In genomic region chr17:21308931-21309381, GRCh38 we compare ENCODE assay signal across 8 cellular contexts. TPM values are rescaled to one million over a fixed set of nuclear protein-coding genes. Genes with fewer than 3 reads are reported as not detected.
DNase-seq lines count a peak whose midpoint lies in the region; ATAC-seq, FAIRE-seq and TF ChIP-seq lines count a peak whose summit lies in the region.
"Not testable (repeated sequence)": the region's sequence is repeated elsewhere in the genome, so short reads cannot be mapped to it uniquely, and the experiment has no call there.

No MANE protein-coding gene starts in this region.

- DNase-seq in GM23338 (ENCODE audit: low spot score); bronchial epithelial cell (ENCODE audit: low read depth); HepG2 (ENCODE audit: low spot score): not testable (repeated sequence)
- peak; percentile 6 for DNase-seq in activated CD4-positive, alpha-beta T cell treated with anti-CD3 and anti-CD28 coated beads for 1 hour
- DNase-seq in left ventricle myocardium superior (peak; percentile 15), sigmoid colon (peak; percentile 67), tibial artery (peak; percentile 14 to 57)

- H3K9ac ChIP-seq in HepG2 (ENCODE audit: insufficient read depth, low read depth, low read length): not testable (repeated sequence)

- not testable (repeated sequence) for H3K27ac ChIP-seq in GM23338 (ENCODE audit: low read depth); HepG2 (ENCODE audit: extremely low read length, insufficient read depth, low read length); sigmoid colon; tibial artery
- peak overlapping the region; percentile 47 for H3K27ac ChIP-seq in neutrophil

- H3K27me3 Mint-ChIP-seq in GM23338 (ENCODE audit: insufficient read depth, low read depth, poor library complexity): not testable (repeated sequence)

- ATAC-seq in GM23338, left ventricle myocardium superior, HepG2: not testable (repeated sequence)

- CTCF ChIA-PET in HepG2 (lab: Yijun Ruan, JAX; ENCODE audit: low intra/inter-chr PET ratio, low total read pairs): not testable (repeated sequence)

- not testable (repeated sequence) for TF ChIP-seq EP300 in HepG2 (IDR thresholded peaks at IDR 0.05; ENCODE audit: low read depth in 2 of 2, low read length in 2 of 2); HepG2 (CRISPR knock-in tag; IDR thresholded peaks at IDR 0.05; ENCODE audit: borderline replicate concordance); sigmoid colon (IDR thresholded peaks at IDR 0.05)

- not testable (repeated sequence) for H3K36me3 ChIP-seq in GM23338 (ENCODE audit: insufficient read depth); bronchial epithelial cell (ENCODE audit: control insufficient read depth, insufficient read depth, low read length)
- H3K36me3 ChIP-seq in HepG2 (replicated peaks in 1 of 2; ENCODE audit: control insufficient read depth in 1 of 2, insufficient read depth in 2 of 2, low read length in 2 of 2): peaks cover 5 to 15% of the 10 kb centered on the region in 2 experiments
- H3K36me3 ChIP-seq in neutrophil: peaks cover 93% of the 10 kb centered on the region
- peaks cover 0 to 81% (median 13%) of the 10 kb centered on the region in 4 donors for H3K36me3 ChIP-seq in sigmoid colon
- H3K36me3 ChIP-seq in tibial artery: peaks cover 35 to 83% (median 70%) of the 10 kb centered on the region in 3 donors

- FAIRE-seq in bronchial epithelial cell (lab: Jason Lieb, UNC): peak; percentile 99
- not testable (repeated sequence) for FAIRE-seq in HepG2 (lab: Jason Lieb, UNC)

- H3K9me3 Mint-ChIP-seq in GM23338: peaks cover 17% of the 10 kb centered on the region

- not testable (repeated sequence) for H3K9me3 ChIP-seq in HepG2 (ENCODE audit: low read length); neutrophil; sigmoid colon; tibial artery

- not testable (repeated sequence) for H3F3A ChIP-seq in GM23338 (replicated peaks; ENCODE audit: low read depth)

- BruUV-seq in HepG2 (replicated peaks; lab: Mats Ljungman, UMichigan): not testable (repeated sequence)

- H3K27ac Mint-ChIP-seq in GM23338: not testable (repeated sequence)

- not testable (repeated sequence) for H3K4me1 ChIP-seq in GM23338 (ENCODE audit: insufficient read depth); HepG2 (ENCODE audit: insufficient read depth, low read length); neutrophil (ENCODE audit: control insufficient read depth in 1 of 2, insufficient read depth in 1 of 2, low read depth in 1 of 2, low read length in 1 of 2); sigmoid colon
- H3K4me1 ChIP-seq in tibial artery: peaks cover 0 to 30% (median 5%) of the 10 kb centered on the region in 4 donors

- H3K9me2 ChIP-seq in GM23338 (ENCODE audit: insufficient read depth): not testable (repeated sequence)

- not testable (repeated sequence) for TF ChIP-seq RAD21 in HepG2 (CRISPR knock-in tag; IDR thresholded peaks at IDR 0.05)

- intact Hi-C loops in left ventricle myocardium superior (cut with micrococcal nuclease); HepG2 (cut with micrococcal nuclease; ENCODE audit: unreplicated experiment); sigmoid colon (cut with DNase I); tibial artery (cut with DNase I; ENCODE audit: low total_unique reads): not testable (repeated sequence)

- H3K4me3 Mint-ChIP-seq in GM23338: not testable (repeated sequence)

- not testable (repeated sequence) for H2AFZ ChIP-seq in GM23338; HepG2 (ENCODE audit: low read length)

- H3K4me3 ChIP-seq in GM23338; bronchial epithelial cell (ENCODE audit: low read depth, low read length); HepG2 (replicated peaks in 1 of 3; ENCODE audit: insufficient read depth in 1 of 3, low read depth in 2 of 3, low read length in 3 of 3); neutrophil (ENCODE audit: low read depth in 1 of 2, low read length in 1 of 2); sigmoid colon; tibial artery: not testable (repeated sequence)

- TF ChIP-seq CTCF in GM23338 (conservative IDR thresholded peaks at IDR 0.05; ENCODE audit: low read depth in 2 of 2); bronchial epithelial cell (IDR thresholded peaks at IDR 0.05; ENCODE audit: insufficient read depth, low read length, severe bottlenecking); HepG2 (CRISPR knock-in tag; IDR thresholded peaks at IDR 0.05); neutrophil (IDR thresholded peaks at IDR 0.05); sigmoid colon (IDR thresholded peaks at IDR 0.05); tibial artery (IDR thresholded peaks at IDR 0.05): not testable (repeated sequence)

- 85% methylated on average over 6 of the region's 6 CpGs for WGBS in HepG2 (ENCODE audit: low lambda C conversion rate)
- 95 to 96% methylated on average over 6 of the region's 6 CpGs for WGBS in sigmoid colon, 2 donors

- peaks cover 29% of the 10 kb centered on the region for H3K36me3 Mint-ChIP-seq in GM23338 (ENCODE audit: low read depth)

- not testable (repeated sequence) for H4K20me1 ChIP-seq in GM23338 (replicated peaks; ENCODE audit: insufficient read depth); HepG2 (ENCODE audit: insufficient read depth, low read length)

- H3K4me2 ChIP-seq in GM23338; HepG2 (ENCODE audit: low read depth, low read length): not testable (repeated sequence)

- not testable (repeated sequence) for H3K27me3 ChIP-seq in GM23338 (ENCODE audit: insufficient read depth); bronchial epithelial cell (ENCODE audit: control insufficient read depth, insufficient read depth, low read length); HepG2 (ENCODE audit: control insufficient read depth in 1 of 2, insufficient read depth in 2 of 2, low read length in 2 of 2); neutrophil; sigmoid colon; tibial artery

- in situ Hi-C loops in HepG2 (cut with HindIII; ENCODE audit: extremely low pct_ligation_motif_present, low pct_unique_long_range_greater_than_20kb): loop anchor here (25.0 kb wide), 1 partner anchor 453 kb away; no protein-coding TSS in a partner anchor

- POLR2A ChIA-PET in HepG2 (lab: Yijun Ruan, JAX): not testable (repeated sequence)

- TF ChIP-seq POLR2A in HepG2 (IDR thresholded peaks at IDR 0.05; ENCODE audit: insufficient read depth in 1 of 2, low read depth in 2 of 2, low read length in 2 of 2); sigmoid colon (IDR thresholded peaks at IDR 0.05): not testable (repeated sequence)

- not testable (repeated sequence) for H3K79me2 ChIP-seq in GM23338 (replicated peaks; ENCODE audit: insufficient read depth); HepG2 (ENCODE audit: insufficient read depth, low read length)

- H3K4me1 Mint-ChIP-seq in GM23338: not testable (repeated sequence)

RNA-seq across cellular contexts. Expression of gene MAP2K3, which starts 24.4 kb away (rescaled TPM):
- total RNA-seq in GM23338 (2014; rRNA removed; shearing (Covaris generic)): 30.6 and 31.7 TPM in 2 replicates
- polyA plus RNA-seq in GM23338 (2016; fragmentation: Nextera tagmentation; extraction: Ambion mirVana): 28.4 and 28.5 TPM in 2 replicates
- total RNA-seq in bronchial epithelial cell: 5.3 and 7.7 TPM in 2 replicates
- total RNA-seq in left ventricle myocardium superior: 38.6 TPM
- 20.5 and 39.8 TPM in 2 replicates for total RNA-seq in HepG2 (2016; rRNA removed; fragmentation: Illumina TruSeq; extraction: Trizol)
- 7.7 and 8.7 TPM in 2 replicates for total RNA-seq in HepG2 (2016; cell fraction: cytosol; rRNA removed; fragmentation: Illumina TruSeq; extraction: Trizol; ENCODE audit: low read depth)
- total RNA-seq in HepG2 (2016; cell fraction: insoluble cytoplasmic fraction; rRNA removed; fragmentation: Illumina TruSeq; extraction: Trizol): 18.3 and 35.2 TPM in 2 replicates
- 33.7 and 35.8 TPM in 2 replicates for total RNA-seq in HepG2 (2016; cell fraction: membrane; rRNA removed; fragmentation: Illumina TruSeq; extraction: Trizol)
- 32.1 and 34.9 TPM in 2 replicates for total RNA-seq in HepG2 (2016; cell fraction: nucleus; rRNA removed; fragmentation: Illumina TruSeq; extraction: Trizol)
- polyA plus RNA-seq in HepG2 (2011; rRNA removed): 27.4 and 31.9 TPM in 2 replicates
- polyA plus RNA-seq in HepG2 (2011; cell fraction: cytosol; rRNA removed): 31.3 and 32.8 TPM in 2 replicates
- polyA plus RNA-seq in HepG2 (2011; cell fraction: nucleus; rRNA removed): 53.3 and 53.4 TPM in 2 replicates
- 39.9 and 42.2 TPM in 2 replicates for polyA plus RNA-seq in HepG2 (2012)
- 14.1 and 15.9 TPM in 2 replicates for polyA plus RNA-seq in HepG2 (2016; cell fraction: cytosol; fragmentation: Illumina TruSeq; extraction: Trizol; ENCODE audit: low read depth)
- polyA plus RNA-seq in HepG2 (2016; cell fraction: insoluble cytoplasmic fraction; fragmentation: Illumina TruSeq; extraction: Trizol; ENCODE audit: low read depth): 67.2 and 88.4 TPM in 2 replicates
- polyA plus RNA-seq in HepG2 (2016; cell fraction: membrane; fragmentation: Illumina TruSeq; extraction: Trizol; ENCODE audit: low read depth): 51.1 and 52.5 TPM in 2 replicates
- 86.9 and 97.6 TPM in 2 replicates for polyA plus RNA-seq in HepG2 (2016; cell fraction: nucleus; fragmentation: Illumina TruSeq; extraction: Trizol; ENCODE audit: insufficient read depth, low read depth)
- polyA minus RNA-seq in HepG2 (2011; rRNA and poly(A)+ RNA removed; ENCODE audit: low replicate concordance): 26.9 and 40.6 TPM in 2 replicates
- 19.3 and 21.4 TPM in 2 replicates for polyA minus RNA-seq in HepG2 (2011; cell fraction: cytosol; rRNA and poly(A)+ RNA removed)
- polyA minus RNA-seq in HepG2 (2011; cell fraction: nucleus; rRNA and poly(A)+ RNA removed): 16.0 and 18.3 TPM in 2 replicates
- 10 to 100 TPM in 3 of 4 donors, 1 to 10 TPM in 1; 9.5 to 23.3 (median 13.3) TPM for total RNA-seq in sigmoid colon
- polyA plus RNA-seq in sigmoid colon: 10 to 100 TPM; 43.8 to 59.1 (median 54.8) TPM

RNA-seq across cellular contexts. Expression of gene NATD1, which starts 55.7 kb away (rescaled TPM):
- total RNA-seq in GM23338 (2014; rRNA removed; shearing (Covaris generic)): 8.1 and 8.7 TPM in 2 replicates
- polyA plus RNA-seq in GM23338 (2016; fragmentation: Nextera tagmentation; extraction: Ambion mirVana): 2.1 TPM in 2 replicates
- 0.53 and 0.77 TPM in 2 replicates for total RNA-seq in bronchial epithelial cell
- 22.1 TPM for total RNA-seq in left ventricle myocardium superior
- 0.31 and 0.45 TPM in 2 replicates for total RNA-seq in HepG2 (2016; rRNA removed; fragmentation: Illumina TruSeq; extraction: Trizol)
- 0.18 and 0.30 TPM in 2 replicates for total RNA-seq in HepG2 (2016; cell fraction: cytosol; rRNA removed; fragmentation: Illumina TruSeq; extraction: Trizol; ENCODE audit: low read depth)
- total RNA-seq in HepG2 (2016; cell fraction: insoluble cytoplasmic fraction; rRNA removed; fragmentation: Illumina TruSeq; extraction: Trizol): 0.28 and 0.43 TPM in 2 replicates
- total RNA-seq in HepG2 (2016; cell fraction: membrane; rRNA removed; fragmentation: Illumina TruSeq; extraction: Trizol): 0.38 and 0.43 TPM in 2 replicates
- 0.34 and 0.44 TPM in 2 replicates for total RNA-seq in HepG2 (2016; cell fraction: nucleus; rRNA removed; fragmentation: Illumina TruSeq; extraction: Trizol)
- 2.3 and 2.9 TPM in 2 replicates for polyA plus RNA-seq in HepG2 (2011; rRNA removed)
- 2.2 and 2.3 TPM in 2 replicates for polyA plus RNA-seq in HepG2 (2011; cell fraction: cytosol; rRNA removed)
- polyA plus RNA-seq in HepG2 (2011; cell fraction: nucleus; rRNA removed): 2.5 and 3.4 TPM in 2 replicates
- 2.2 and 3.4 TPM in 2 replicates for polyA plus RNA-seq in HepG2 (2012)
- 0.19 and 0.27 TPM in 2 replicates for polyA plus RNA-seq in HepG2 (2016; cell fraction: cytosol; fragmentation: Illumina TruSeq; extraction: Trizol; ENCODE audit: low read depth)
- 0.74 and 0.80 TPM in 2 replicates for polyA plus RNA-seq in HepG2 (2016; cell fraction: insoluble cytoplasmic fraction; fragmentation: Illumina TruSeq; extraction: Trizol; ENCODE audit: low read depth)
- polyA plus RNA-seq in HepG2 (2016; cell fraction: membrane; fragmentation: Illumina TruSeq; extraction: Trizol; ENCODE audit: low read depth): 0.39 and 0.44 TPM in 2 replicates
- polyA plus RNA-seq in HepG2 (2016; cell fraction: nucleus; fragmentation: Illumina TruSeq; extraction: Trizol; ENCODE audit: insufficient read depth, low read depth): 1.1 TPM in 2 replicates
- polyA minus RNA-seq in HepG2 (2011; rRNA and poly(A)+ RNA removed; ENCODE audit: low replicate concordance): 2.3 and 4.5 TPM in 2 replicates
- polyA minus RNA-seq in HepG2 (2011; cell fraction: cytosol; rRNA and poly(A)+ RNA removed): 1.8 and 2.8 TPM in 2 replicates
- polyA minus RNA-seq in HepG2 (2011; cell fraction: nucleus; rRNA and poly(A)+ RNA removed): 1.5 and 2.9 TPM in 2 replicates
- total RNA-seq in sigmoid colon: 10 to 100 TPM in 2 of 4 donors, 1 to 10 TPM in 2; 6.8 to 13.8 (median 9.9) TPM
- polyA plus RNA-seq in sigmoid colon: 1 to 10 TPM; 2.5 to 4.5 (median 3.6) TPM
